ENCODE assay signal across 1 cellular context in the genomic region with DNA sequence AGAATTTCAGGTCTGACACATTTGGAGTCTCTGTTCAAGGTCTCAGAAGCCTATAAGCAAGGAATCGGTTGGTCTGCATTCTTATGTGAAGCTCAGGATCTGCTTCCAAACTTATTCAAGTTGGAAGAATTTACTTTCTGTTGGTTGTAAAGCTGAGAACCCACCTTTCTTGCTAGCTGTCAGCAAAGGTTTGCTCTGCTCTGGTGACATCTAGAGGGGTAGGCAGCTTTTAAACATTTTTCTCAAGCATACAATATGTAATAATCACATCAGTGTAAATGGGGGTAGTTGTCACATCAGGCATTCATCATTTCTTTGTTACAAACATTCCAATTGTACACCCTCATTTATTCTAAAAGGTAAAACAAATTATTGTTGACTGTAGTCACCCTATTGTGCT.
TF ChIP-seq lines count a peak whose summit lies in the region.

No MANE protein-coding gene starts in this region.

TF ChIP-seq in GM23338, 12 proteins besides CTCF, POLR2A, EP300 and RAD21 (continued from another document):
- TF ChIP-seq, protein P1, sequence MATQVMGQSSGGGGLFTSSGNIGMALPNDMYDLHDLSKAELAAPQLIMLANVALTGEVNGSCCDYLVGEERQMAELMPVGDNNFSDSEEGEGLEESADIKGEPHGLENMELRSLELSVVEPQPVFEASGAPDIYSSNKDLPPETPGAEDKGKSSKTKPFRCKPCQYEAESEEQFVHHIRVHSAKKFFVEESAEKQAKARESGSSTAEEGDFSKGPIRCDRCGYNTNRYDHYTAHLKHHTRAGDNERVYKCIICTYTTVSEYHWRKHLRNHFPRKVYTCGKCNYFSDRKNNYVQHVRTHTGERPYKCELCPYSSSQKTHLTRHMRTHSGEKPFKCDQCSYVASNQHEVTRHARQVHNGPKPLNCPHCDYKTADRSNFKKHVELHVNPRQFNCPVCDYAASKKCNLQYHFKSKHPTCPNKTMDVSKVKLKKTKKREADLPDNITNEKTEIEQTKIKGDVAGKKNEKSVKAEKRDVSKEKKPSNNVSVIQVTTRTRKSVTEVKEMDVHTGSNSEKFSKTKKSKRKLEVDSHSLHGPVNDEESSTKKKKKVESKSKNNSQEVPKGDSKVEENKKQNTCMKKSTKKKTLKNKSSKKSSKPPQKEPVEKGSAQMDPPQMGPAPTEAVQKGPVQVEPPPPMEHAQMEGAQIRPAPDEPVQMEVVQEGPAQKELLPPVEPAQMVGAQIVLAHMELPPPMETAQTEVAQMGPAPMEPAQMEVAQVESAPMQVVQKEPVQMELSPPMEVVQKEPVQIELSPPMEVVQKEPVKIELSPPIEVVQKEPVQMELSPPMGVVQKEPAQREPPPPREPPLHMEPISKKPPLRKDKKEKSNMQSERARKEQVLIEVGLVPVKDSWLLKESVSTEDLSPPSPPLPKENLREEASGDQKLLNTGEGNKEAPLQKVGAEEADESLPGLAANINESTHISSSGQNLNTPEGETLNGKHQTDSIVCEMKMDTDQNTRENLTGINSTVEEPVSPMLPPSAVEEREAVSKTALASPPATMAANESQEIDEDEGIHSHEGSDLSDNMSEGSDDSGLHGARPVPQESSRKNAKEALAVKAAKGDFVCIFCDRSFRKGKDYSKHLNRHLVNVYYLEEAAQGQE (IDR thresholded peaks at IDR 0.05; ENCODE audit: unreplicated experiment) = no peak
